20 cellular contexts compared by ENCODE assay signal in the genomic region with DNA sequence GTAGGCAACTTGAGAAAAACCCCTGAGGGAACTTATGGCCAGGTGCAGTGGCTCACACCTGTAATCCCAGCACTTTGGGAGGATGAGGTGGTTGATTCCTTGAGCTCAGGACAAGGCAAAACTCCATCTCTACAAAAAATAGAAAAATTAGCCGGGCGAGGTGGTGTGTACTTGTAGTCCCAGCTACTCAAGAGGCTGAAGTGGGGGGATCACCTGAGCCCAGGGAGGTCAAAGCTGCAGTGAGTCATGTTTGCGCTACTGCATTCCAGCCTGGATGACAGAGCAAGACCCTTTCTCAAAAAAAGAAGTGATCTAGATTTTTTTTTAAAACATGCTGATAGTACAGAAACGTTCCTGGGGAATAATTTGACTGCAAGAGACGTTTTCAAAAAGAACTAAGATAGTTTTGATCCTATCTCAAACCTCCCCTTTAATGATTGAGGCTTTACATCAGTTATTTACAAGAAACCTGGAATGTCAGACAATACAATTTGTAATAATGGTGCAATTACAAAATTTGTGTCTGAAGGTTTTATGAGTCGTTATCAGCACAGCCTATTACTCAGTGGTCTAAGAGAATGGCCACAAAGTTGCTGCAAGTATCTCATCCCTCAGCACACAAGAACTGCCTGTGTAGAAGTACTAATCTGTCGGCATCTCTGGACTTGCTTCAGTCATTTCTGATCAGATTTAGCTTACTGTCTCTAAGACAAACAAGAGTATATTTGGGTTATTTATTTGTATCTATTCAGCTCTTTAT.
"Had no signal": no experiment of that assay in that cellular context is flagged by ENCODE, and none has a peak within 500 bp of the region (broad histone marks: within the 10 kb centered on the region; RNA-seq: fewer than 3 reads in every experiment).

No MANE protein-coding gene starts in this region.

- H3K4me3 Mint-ChIP-seq: activated B cell treated with CpG ODN at 0.5 μM for 24 hours; activated CD4-positive, alpha-beta T cell treated with anti-CD3 and anti-CD28 coated beads, Interleukin-2, amount 10 ng/mL, durations not matched to agents 24 days and 14 days; activated CD8-positive, alpha-beta T cell treated with anti-CD3 and anti-CD28 coated beads, Interleukin-2, amount 10 ng/mL, durations not matched to agents 7 days and 5 days; activated naive CD8-positive, alpha-beta T cell; effector memory CD8-positive, alpha-beta T cell; naive thymus-derived CD4-positive, alpha-beta T cell; stimulated activated memory B cell treated with anti-CD40 and anti-IgM and Interleukin-4, amounts not matched to agents 10 μg/mL and 1 μg/mL and 100 μg/mL, for 72 hours; T-helper 2 cell treated with Interferon-gamma antibody and Interleukin-4, amounts not matched to agents 5 μg/mL and 100 μg/mL, for 36 hours had no signal

- H2AFZ ChIP-seq: parathyroid adenoma had no signal

- H3K27ac ChIP-seq: neutrophil, parathyroid adenoma had no signal

- H3K36me3 ChIP-seq: neutrophil had no signal

- H3K4me3 ChIP-seq: mucosa of descending colon had no signal

- H3K27ac Mint-ChIP-seq: activated B cell treated with CpG ODN at 0.5 μM for 24 hours; activated CD4-positive, alpha-beta T cell treated with anti-CD3 and anti-CD28 coated beads, Interleukin-2, amount 10 ng/mL, durations not matched to agents 24 days and 14 days; activated CD8-positive, alpha-beta T cell treated with anti-CD3 and anti-CD28 coated beads, Interleukin-2, amount 10 ng/mL, durations not matched to agents 7 days and 5 days; activated naive CD8-positive, alpha-beta T cell; effector memory CD8-positive, alpha-beta T cell; naive thymus-derived CD4-positive, alpha-beta T cell; stimulated activated memory B cell treated with anti-CD40 and anti-IgM and Interleukin-4, amounts not matched to agents 10 μg/mL and 1 μg/mL and 100 μg/mL, for 72 hours; T-helper 2 cell treated with Interferon-gamma antibody and Interleukin-4, amounts not matched to agents 5 μg/mL and 100 μg/mL, for 36 hours had no signal

- H3K4me1 ChIP-seq: parathyroid adenoma had no signal

- H3K9me3 Mint-ChIP-seq: activated B cell treated with CpG ODN at 0.5 μM for 24 hours; activated CD4-positive, alpha-beta T cell treated with anti-CD3 and anti-CD28 coated beads, Interleukin-2, amount 10 ng/mL, durations not matched to agents 24 days and 14 days; effector memory CD8-positive, alpha-beta T cell; naive thymus-derived CD4-positive, alpha-beta T cell; stimulated activated memory B cell treated with anti-CD40 and anti-IgM and Interleukin-4, amounts not matched to agents 10 μg/mL and 1 μg/mL and 100 μg/mL, for 72 hours; T-helper 2 cell treated with Interferon-gamma antibody and Interleukin-4, amounts not matched to agents 5 μg/mL and 100 μg/mL, for 36 hours had no signal

- H3K9ac ChIP-seq: parathyroid adenoma had no signal

- H3K36me3 Mint-ChIP-seq: activated naive CD8-positive, alpha-beta T cell; naive thymus-derived CD4-positive, alpha-beta T cell; stimulated activated memory B cell treated with anti-CD40 and anti-IgM and Interleukin-4, amounts not matched to agents 10 μg/mL and 1 μg/mL and 100 μg/mL, for 72 hours had no signal

- H3K9me3 ChIP-seq: mucosa of descending colon, neutrophil had no signal

- ATAC-seq: activated CD8-positive, alpha-beta T cell treated with anti-CD3 and anti-CD28 coated beads, Interleukin-2, amount 10 ng/mL, durations not matched to agents 7 days and 5 days; effector memory CD8-positive, alpha-beta T cell; left cardiac atrium; mucosa of descending colon; naive thymus-derived CD4-positive, alpha-beta T cell; stimulated activated memory B cell treated with anti-CD40 and anti-IgM and Interleukin-4, amounts not matched to agents 10 μg/mL and 1 μg/mL and 100 μg/mL, for 72 hours had no signal

- H3K4me1 Mint-ChIP-seq: activated B cell treated with CpG ODN at 0.5 μM for 24 hours; activated CD4-positive, alpha-beta T cell treated with anti-CD3 and anti-CD28 coated beads, Interleukin-2, amount 10 ng/mL, durations not matched to agents 24 days and 14 days; stimulated activated memory B cell treated with anti-CD40 and anti-IgM and Interleukin-4, amounts not matched to agents 10 μg/mL and 1 μg/mL and 100 μg/mL, for 72 hours had no signal

- DNase-seq: activated B cell treated with CpG ODN at 0.5 μM for 24 hours; activated CD4-positive, alpha-beta T cell treated with anti-CD3 and anti-CD28 coated beads, Interleukin-2, amount 10 ng/mL, durations not matched to agents 24 days and 14 days; activated CD8-positive, alpha-beta memory T cell treated with anti-CD3 and anti-CD28 coated beads, Interleukin-2, amount 50 U/mL, for 4 hours; activated CD8-positive, alpha-beta T cell treated with anti-CD3 and anti-CD28 coated beads, Interleukin-2, amount 10 ng/mL, durations not matched to agents 7 days and 5 days; activated effector memory CD4-positive, alpha-beta T cell treated with anti-CD3 and anti-CD28 coated beads, Interleukin-2, amount 50 U/mL, for 16 hours; activated T-cell treated with anti-CD3 and anti-CD28 coated beads, Interleukin-2, amount 50 U/mL, for 48 hours; dermis blood vessel endothelial cell; effector memory CD8-positive, alpha-beta T cell; hypothalamus; left cardiac atrium; mucosa of descending colon; naive thymus-derived CD4-positive, alpha-beta T cell; retina; stimulated activated CD4-positive, alpha-beta T cell treated with anti-CD3 and anti-CD28 coated beads, Interleukin-2, amount 100 ng/mL, for 48 hours; SW 1271 had no signal

- H3K27me3 ChIP-seq: neutrophil had no signal
